In the genomic region with DNA sequence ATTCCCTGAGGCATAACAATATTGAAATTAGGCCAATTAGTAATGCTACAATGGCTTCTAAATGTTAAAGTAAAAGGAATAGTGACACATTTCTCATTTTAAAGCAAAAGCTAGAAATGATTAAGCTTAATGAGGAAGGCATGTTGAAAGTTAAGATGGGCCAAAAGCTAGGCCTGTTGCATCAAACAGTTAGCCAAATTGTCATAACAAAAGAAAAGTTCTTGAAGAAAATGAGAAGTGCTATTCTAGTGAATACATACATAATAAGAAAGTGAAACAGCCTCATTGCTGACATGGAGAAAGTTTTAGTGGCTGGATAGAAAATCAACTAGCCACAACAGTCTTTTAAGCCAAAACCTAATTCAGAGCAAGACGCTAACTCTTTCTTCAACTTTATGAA, we compare ENCODE assay signal across 14 cellular contexts. TPM values are rescaled to one million over a fixed set of nuclear protein-coding genes. Genes with fewer than 3 reads are reported as not detected.
DNase-seq lines count a peak whose midpoint lies in the region; ATAC-seq and TF ChIP-seq lines count a peak whose summit lies in the region.
"Had no signal": no experiment of that assay in that cellular context is flagged by ENCODE, and none has a peak within 500 bp of the region (broad histone marks: within the 10 kb centered on the region; RNA-seq: fewer than 3 reads in every experiment).

No MANE protein-coding gene starts in this region.

- H3K27me3 Mint-ChIP-seq in IgD-negative memory B cell: no peaks in the 10 kb centered on the region
- no peaks in the 10 kb centered on the region for H3K27me3 Mint-ChIP-seq in naive thymus-derived CD4-positive, alpha-beta T cell

- peak overlapping the region; percentile 14 to 81 (median 22) for H3K4me3 Mint-ChIP-seq in IgD-negative memory B cell
- no peak overlapping the region for H3K4me3 Mint-ChIP-seq in naive thymus-derived CD4-positive, alpha-beta T cell

- H3K4me1 Mint-ChIP-seq in IgD-negative memory B cell: peaks cover 39 to 50% (median 45%) of the 10 kb centered on the region in 3 donors
- peaks cover 0 to 4% (median 0%) of the 10 kb centered on the region in 7 donors for H3K4me1 Mint-ChIP-seq in naive thymus-derived CD4-positive, alpha-beta T cell

- H3K4me2 ChIP-seq in DOHH2 (ENCODE audit: low read length): peak overlapping the region; percentile 85

- H3K27ac ChIP-seq in DOHH2 (ENCODE audit: low read depth, low read length) (peak overlapping the region; percentile 96), colonic mucosa (no peak overlapping the region)
- no peak overlapping the region for H3K27ac ChIP-seq in naive thymus-derived CD4-positive, alpha-beta T cell (ENCODE audit: low read depth, low read length)
- H3K27ac ChIP-seq: esophagus squamous epithelium had no signal

- TF ChIP-seq CTCF in DOHH2 (IDR thresholded peaks at IDR 0.05; ENCODE audit: low read depth, low read length, poor library complexity, severe bottlenecking): no peak
- no peak for TF ChIP-seq CTCF in colonic mucosa (IDR thresholded peaks at IDR 0.05)

- no peaks in the 10 kb centered on the region for H3K27me3 ChIP-seq in DOHH2 (ENCODE audit: control insufficient read depth, low read length)
- no peaks in the 10 kb centered on the region for H3K27me3 ChIP-seq in MG63
- H3K27me3 ChIP-seq in colonic mucosa: no peaks in the 10 kb centered on the region
- H3K27me3 ChIP-seq in naive thymus-derived CD4-positive, alpha-beta T cell (ENCODE audit: control insufficient read depth in 2 of 2, insufficient read depth in 2 of 2, low read length in 2 of 2): no peaks in the 10 kb centered on the region
- H3K27me3 ChIP-seq: esophagus squamous epithelium had no signal

- H3K9me3 ChIP-seq in DOHH2 (ENCODE audit: control insufficient read depth, insufficient read depth, low read length) (no peaks in the 10 kb centered on the region), MG63 (no peaks in the 10 kb centered on the region), colonic mucosa (no peaks in the 10 kb centered on the region)
- no peaks in the 10 kb centered on the region for H3K9me3 ChIP-seq in naive thymus-derived CD4-positive, alpha-beta T cell (ENCODE audit: control insufficient read depth in 2 of 3, low read length in 3 of 3)
- H3K9me3 ChIP-seq: esophagus squamous epithelium had no signal

- H4K20me1 ChIP-seq in DOHH2 (ENCODE audit: control insufficient read depth, insufficient read depth, low read depth, low read length): no peaks in the 10 kb centered on the region

- H3K36me3 ChIP-seq in DOHH2 (ENCODE audit: control insufficient read depth, low read length) (peaks cover 56% of the 10 kb centered on the region), MG63 (no peaks in the 10 kb centered on the region), colonic mucosa (no peaks in the 10 kb centered on the region)
- no peaks in the 10 kb centered on the region for H3K36me3 ChIP-seq in naive thymus-derived CD4-positive, alpha-beta T cell (ENCODE audit: control insufficient read depth in 2 of 3, insufficient read depth in 3 of 3, low read length in 3 of 3)
- H3K36me3 ChIP-seq: esophagus squamous epithelium had no signal

- POLR2A ChIA-PET in naive thymus-derived CD4-positive, alpha-beta T cell (lab: Charles Lee): no interaction called here

- H3K4me3 ChIP-seq in DOHH2 (ENCODE audit: low read length) (peak overlapping the region; percentile 83), MG63 (no peak overlapping the region), colonic mucosa (no peak overlapping the region)
- no peak overlapping the region for H3K4me3 ChIP-seq in naive thymus-derived CD4-positive, alpha-beta T cell (ENCODE audit: low read length)
- H3K4me3 ChIP-seq: esophagus squamous epithelium had no signal

- H3K9me3 Mint-ChIP-seq in IgD-negative memory B cell: no peaks in the 10 kb centered on the region
- H3K9me3 Mint-ChIP-seq in naive thymus-derived CD4-positive, alpha-beta T cell: peaks cover 0 to 2% (median 0%) of the 10 kb centered on the region in 11 donors

- H3K9ac ChIP-seq in colonic mucosa (ENCODE audit: low read depth in 2 of 2, low read length in 2 of 2): no peak overlapping the region

- H3F3A ChIP-seq in DOHH2 (ENCODE audit: control insufficient read depth, insufficient read depth): peaks cover 76% of the 10 kb centered on the region

- H3K9me2 ChIP-seq in DOHH2 (replicated peaks; ENCODE audit: control insufficient read depth, low read length): no peaks in the 10 kb centered on the region

- no peak for DNase-seq in MG63
- DNase-seq in SKM-1 treated with dmso at 0.1 percent for 144 hours (lab: John Stamatoyannopoulos, UW; ENCODE audit: unreplicated experiment): no peak
- DNase-seq in colonic mucosa: no peak
- no peak for DNase-seq in naive thymus-derived CD4-positive, alpha-beta T cell
- DNase-seq: C1 segment of cervical spinal cord, esophagus squamous epithelium, KG1, NCI-H526, right cardiac atrium had no signal

- peaks cover 26% of the 10 kb centered on the region for H3K79me2 ChIP-seq in DOHH2 (ENCODE audit: control insufficient read depth, low read length)

- H3K27ac Mint-ChIP-seq in IgD-negative memory B cell: peak overlapping the region; percentile 22 to 84 (median 83)
- H3K27ac Mint-ChIP-seq in naive thymus-derived CD4-positive, alpha-beta T cell: no peak overlapping the region

- peaks cover 86% of the 10 kb centered on the region for H3K4me1 ChIP-seq in DOHH2 (ENCODE audit: control insufficient read depth, low read length)
- H3K4me1 ChIP-seq in colonic mucosa: no peaks in the 10 kb centered on the region
- no peaks in the 10 kb centered on the region for H3K4me1 ChIP-seq in naive thymus-derived CD4-positive, alpha-beta T cell (ENCODE audit: control insufficient read depth in 2 of 2, insufficient read depth in 2 of 2, low read length in 2 of 2)
- H3K4me1 ChIP-seq: esophagus squamous epithelium had no signal

- intact Hi-C loops in colonic mucosa (cut with DNase I): no loop called here
- intact Hi-C loops in naive thymus-derived CD4-positive, alpha-beta T cell (cut with micrococcal nuclease): no loop called here

- CTCF ChIA-PET in naive thymus-derived CD4-positive, alpha-beta T cell (lab: Charles Lee): no interaction called here

- H3K36me3 Mint-ChIP-seq in IgD-negative memory B cell: peaks cover 1% of the 10 kb centered on the region
- H3K36me3 Mint-ChIP-seq in naive thymus-derived CD4-positive, alpha-beta T cell: peaks cover 0 to 3% (median 0%) of the 10 kb centered on the region in 5 donors

- ATAC-seq in GM19328 (IDR thresholded peaks at IDR 0.05; ENCODE audit: unreplicated experiment): peak; percentile 63
- ATAC-seq in HG02840 (IDR thresholded peaks at IDR 0.05; ENCODE audit: low FRiP score, unreplicated experiment): peak; percentile 78
- no peak for ATAC-seq in naive thymus-derived CD4-positive, alpha-beta T cell
- ATAC-seq: right cardiac atrium had no signal

RNA-seq across cellular contexts. Expression of a gene that starts 12.9 kb away (rescaled TPM):
- polyA plus RNA-seq in IgD-negative memory B cell: not detected
- total RNA-seq in MG63 (2014; rRNA removed; shearing (Covaris generic); ENCODE audit: low replicate concordance): not detected in 2 replicates
- total RNA-seq in colonic mucosa: not detected
- not detected for total RNA-seq in naive thymus-derived CD4-positive, alpha-beta T cell
- polyA plus RNA-seq in naive thymus-derived CD4-positive, alpha-beta T cell: not detected
- total RNA-seq: astrocyte, right cardiac atrium had no signal
- polyA plus RNA-seq: right cardiac atrium had no signal

RNA-seq across cellular contexts. Expression of a gene that starts 22.5 kb away (rescaled TPM):
- not detected for polyA plus RNA-seq in IgD-negative memory B cell
- not detected in 2 replicates for total RNA-seq in MG63 (2014; rRNA removed; shearing (Covaris generic); ENCODE audit: low replicate concordance)
- not detected for total RNA-seq in colonic mucosa
- not detected for total RNA-seq in naive thymus-derived CD4-positive, alpha-beta T cell
- not detected for polyA plus RNA-seq in naive thymus-derived CD4-positive, alpha-beta T cell
- total RNA-seq: astrocyte, esophagus squamous epithelium, right cardiac atrium had no signal
- polyA plus RNA-seq: right cardiac atrium had no signal

RNA-seq across cellular contexts. Expression of a gene that starts 51.2 kb away (rescaled TPM):
- polyA plus RNA-seq in IgD-negative memory B cell: not detected
- total RNA-seq in MG63 (2014; rRNA removed; shearing (Covaris generic); ENCODE audit: low replicate concordance): not detected in 2 replicates
- 10 to 100 TPM; 11.5 to 21.4 TPM for total RNA-seq in colonic mucosa
- total RNA-seq in naive thymus-derived CD4-positive, alpha-beta T cell: 1 to 10 TPM in 2 of 5 experiments, under 1 TPM in 3; 0.35 to 7.1 (median 0.51) TPM
- under 1 TPM; 0.15 to 0.33 TPM for polyA plus RNA-seq in naive thymus-derived CD4-positive, alpha-beta T cell
- total RNA-seq: astrocyte had no signal

Comparison
In these comparisons a context has a peak if more than half of its experiments do, and no peak if none do; other contexts are left out.
1. H3K27ac Mint-ChIP-seq: peak in IgD-negative memory B cell (3 of 3); none in naive thymus-derived CD4-positive, alpha-beta T cell (0 of 9).
2. H3K4me3 Mint-ChIP-seq: peak in IgD-negative memory B cell (4 of 4); none in naive thymus-derived CD4-positive, alpha-beta T cell (0 of 10).